11 cellular contexts compared by ENCODE assay signal in genomic region chrY:7465185-7465621, GRCh38.
A peak's percentile ranks its signal among the peaks of the same experiment; 100 is the strongest.
DNase-seq lines count a peak whose midpoint lies in the region; ATAC-seq and TF ChIP-seq lines count a peak whose summit lies in the region.
"Had no signal": no experiment of that assay in that cellular context is flagged by ENCODE, and none has a peak within 500 bp of the region (broad histone marks: within the 10 kb centered on the region; RNA-seq: fewer than 3 reads in every experiment).

No MANE protein-coding gene starts in this region.

- H3K79me2 ChIP-seq in GM23338 (replicated peaks; ENCODE audit: insufficient read depth), result no peaks in the 10 kb centered on the region

- H3K27me3 ChIP-seq in GM23338 (ENCODE audit: insufficient read depth), result no peaks in the 10 kb centered on the region

- no peaks in the 10 kb centered on the region for H3K9me2 ChIP-seq in GM23338 (ENCODE audit: insufficient read depth)

- no peak for ATAC-seq in HG03108 (IDR thresholded peaks at IDR 0.05; ENCODE audit: unreplicated experiment)
- ATAC-seq in GM23338, result no peak

- H3K36me3 Mint-ChIP-seq in activated naive CD8-positive, alpha-beta T cell, result no peaks in the 10 kb centered on the region
- H3K36me3 Mint-ChIP-seq in activated naive CD8-positive, alpha-beta T cell treated with anti-CD3 and anti-CD28 coated beads for 36 hours, result no peaks in the 10 kb centered on the region
- no peaks in the 10 kb centered on the region for H3K36me3 Mint-ChIP-seq in GM23338 (ENCODE audit: low read depth)

- no peak overlapping the region for H3K4me2 ChIP-seq in GM23338

- 38% methylated on average over 6 of the region's 6 CpGs; no CpG with 5 or more reads in 1 of the 2 donors for WGBS in lower leg skin, 2 donors

- no peaks in the 10 kb centered on the region for H3F3A ChIP-seq in GM23338 (replicated peaks; ENCODE audit: low read depth)

- H3K36me3 ChIP-seq in GM23338 (ENCODE audit: insufficient read depth), result no peaks in the 10 kb centered on the region

- H3K4me1 ChIP-seq in GM23338 (ENCODE audit: insufficient read depth), result no peaks in the 10 kb centered on the region

- TF ChIP-seq CTCF in lower leg skin (IDR thresholded peaks at IDR 0.05), result no peak
- no peak for TF ChIP-seq CTCF in GM23338 (conservative IDR thresholded peaks at IDR 0.05; ENCODE audit: low read depth in 2 of 2)

- H4K20me1 ChIP-seq in GM23338 (replicated peaks; ENCODE audit: insufficient read depth), result no peaks in the 10 kb centered on the region

- H3K27ac ChIP-seq in GM23338 (ENCODE audit: low read depth), result no peak overlapping the region

- intact Hi-C loops in lower leg skin (cut with DNase I; ENCODE audit: low total_unique reads), result no loop called here

- H2AFZ ChIP-seq in GM23338, result no peak overlapping the region

- TF ChIP-seq POLR2A in lower leg skin (IDR thresholded peaks at IDR 0.05), result no peak

- peaks cover 4% of the 10 kb centered on the region for H3K4me1 Mint-ChIP-seq in activated naive CD8-positive, alpha-beta T cell (ENCODE audit: low read depth)
- peaks cover 3% of the 10 kb centered on the region for H3K4me1 Mint-ChIP-seq in activated naive CD8-positive, alpha-beta T cell treated with anti-CD3 and anti-CD28 coated beads for 36 hours
- no peaks in the 10 kb centered on the region for H3K4me1 Mint-ChIP-seq in GM23338
- H3K4me1 Mint-ChIP-seq: nephron progenitor cell had no signal

- DNase-seq in activated naive CD8-positive, alpha-beta T cell treated with anti-CD3 and anti-CD28 coated beads for 36 hours, result no peak
- peak; percentile 85 for DNase-seq in amniotic epithelial cell (ENCODE audit: low read depth)
- peak; percentile 84 for DNase-seq in non-pigmented ciliary epithelial cell (ENCODE audit: low read depth)
- DNase-seq in lower leg skin (ENCODE audit: low spot score in 2 of 2), result no peak
- DNase-seq in NCI-H524 (lab: John Stamatoyannopoulos, UW), result no peak
- DNase-seq in GM23338 (ENCODE audit: low spot score), result no peak
- DNase-seq: GF-D8, NCI-H1436, nephron progenitor cell had no signal

- H3K27me3 Mint-ChIP-seq in activated naive CD8-positive, alpha-beta T cell, result peaks cover 5% of the 10 kb centered on the region
- H3K27me3 Mint-ChIP-seq in activated naive CD8-positive, alpha-beta T cell treated with anti-CD3 and anti-CD28 coated beads for 36 hours, result peaks cover 21% of the 10 kb centered on the region
- peaks cover 1% of the 10 kb centered on the region for H3K27me3 Mint-ChIP-seq in GM23338 (ENCODE audit: insufficient read depth, low read depth, poor library complexity)

- no peak overlapping the region for H3K4me3 Mint-ChIP-seq in activated naive CD8-positive, alpha-beta T cell
- no peak overlapping the region for H3K4me3 Mint-ChIP-seq in activated naive CD8-positive, alpha-beta T cell treated with anti-CD3 and anti-CD28 coated beads for 36 hours
- no peak overlapping the region for H3K4me3 Mint-ChIP-seq in GM23338
- H3K4me3 Mint-ChIP-seq: nephron progenitor cell had no signal

- peak overlapping the region; percentile 61 for H3K27ac Mint-ChIP-seq in activated naive CD8-positive, alpha-beta T cell
- H3K27ac Mint-ChIP-seq in activated naive CD8-positive, alpha-beta T cell treated with anti-CD3 and anti-CD28 coated beads for 36 hours, result no peak overlapping the region
- no peak overlapping the region for H3K27ac Mint-ChIP-seq in GM23338
- H3K27ac Mint-ChIP-seq: nephron progenitor cell had no signal

- H3K9me3 Mint-ChIP-seq in activated naive CD8-positive, alpha-beta T cell (ENCODE audit: low read depth), result no peaks in the 10 kb centered on the region
- H3K9me3 Mint-ChIP-seq in activated naive CD8-positive, alpha-beta T cell treated with anti-CD3 and anti-CD28 coated beads for 36 hours, result no peaks in the 10 kb centered on the region
- H3K9me3 Mint-ChIP-seq in GM23338, result no peaks in the 10 kb centered on the region; the same call in 2 of the 3 replicates
- H3K9me3 Mint-ChIP-seq: nephron progenitor cell had no signal

- H3K4me3 ChIP-seq in lower leg skin (ENCODE audit: low read depth, poor library complexity, severe bottlenecking) (no peak overlapping the region), GM23338 (no peak overlapping the region)

TF ChIP-seq in GM23338, 12 proteins besides CTCF, POLR2A, EP300 and RAD21 (continues in another document):
- no peak for TF ChIP-seq JUNB (IDR thresholded peaks at IDR 0.05; ENCODE audit: unreplicated experiment)
- TF ChIP-seq EZH2phosphoT487 (IDR thresholded peaks at IDR 0.05; ENCODE audit: unreplicated experiment), result no peak
- no peak for TF ChIP-seq ZNF331 (CRISPR knock-in tag; IDR thresholded peaks at IDR 0.05; ENCODE audit: low read depth)
- no peak for TF ChIP-seq STAT1 (IDR thresholded peaks at IDR 0.05; ENCODE audit: unreplicated experiment)
- no peak for TF ChIP-seq ZNF462 (CRISPR knock-in tag; IDR thresholded peaks at IDR 0.05)
- TF ChIP-seq CREB1 (CRISPR knock-in tag; IDR thresholded peaks at IDR 0.05; ENCODE audit: low read depth), result no peak
- TF ChIP-seq ZNF114 (CRISPR knock-in tag; IDR thresholded peaks at IDR 0.05), result no peak
- TF ChIP-seq EZH2 (IDR thresholded peaks at IDR 0.05; ENCODE audit: low read depth, unreplicated experiment), result no peak

Comparison
In these comparisons a context has a peak if more than half of its experiments do, and no peak if none do; other contexts are left out.
1. DNase-seq: peak in amniotic epithelial cell (single experiment) and non-pigmented ciliary epithelial cell (single experiment); none in activated naive CD8-positive, alpha-beta T cell treated with anti-CD3 and anti-CD28 coated beads for 36 hours (single experiment), lower leg skin (0 of 2), NCI-H524 (0 of 2) and GM23338 (single experiment).